Comparison of ENCODE assay signal across 8 cellular contexts in genomic region chr2:163736433-163737168, GRCh38. TPM values are rescaled to one million over a fixed set of nuclear protein-coding genes. Genes with fewer than 3 reads are reported as not detected.
DNase-seq lines count a peak whose midpoint lies in the region; ATAC-seq, FAIRE-seq and TF ChIP-seq lines count a peak whose summit lies in the region.

No MANE protein-coding gene starts in this region.

- H3K27me3 ChIP-seq in PC-3 (ENCODE audit: low read length): no peaks in the 10 kb centered on the region
- H3K27me3 ChIP-seq in esophagus squamous epithelium: peaks cover 0 to 34% (median 0%) of the 10 kb centered on the region in 4 donors
- peaks cover 9 to 13% of the 10 kb centered on the region in 2 donors for H3K27me3 ChIP-seq in mucosa of rectum (ENCODE audit: control insufficient read depth in 2 of 2, insufficient read depth in 2 of 2, low read length in 2 of 2)

- POLR2A ChIA-PET in PC-3 (lab: Charles Lee; ENCODE audit: unreplicated experiment): interaction anchor here (1.2 kb wide), 1 partner anchor 52 kb away, joined by 4 read pairs; no protein-coding TSS in a partner anchor

- CTCF ChIA-PET in PC-3 (lab: Charles Lee): no interaction called here

- peaks cover 27% of the 10 kb centered on the region for H3K79me2 ChIP-seq in PC-3 (ENCODE audit: low read length)

- FAIRE-seq in GM12891 (lab: Jason Lieb, UNC): no peak

- peak overlapping the region; percentile 91 for H3K4me2 ChIP-seq in PC-3 (ENCODE audit: low read length)

- no peaks in the 10 kb centered on the region for H3K36me3 ChIP-seq in PC-3 (ENCODE audit: low read depth, low read length)
- no peaks in the 10 kb centered on the region for H3K36me3 ChIP-seq in esophagus squamous epithelium
- no peaks in the 10 kb centered on the region for H3K36me3 ChIP-seq in mucosa of rectum (ENCODE audit: control insufficient read depth in 2 of 2, insufficient read depth in 2 of 2, low read length in 2 of 2)

- H3K9me3 ChIP-seq in PC-3 (ENCODE audit: low read length): no peaks in the 10 kb centered on the region
- no peaks in the 10 kb centered on the region for H3K9me3 ChIP-seq in esophagus squamous epithelium
- H3K9me3 ChIP-seq in mucosa of rectum (ENCODE audit: control insufficient read depth in 2 of 2, low read length in 2 of 2): no peaks in the 10 kb centered on the region

- no peaks in the 10 kb centered on the region for H3K9me2 ChIP-seq in PC-3 (replicated peaks; ENCODE audit: low read length)

- peak overlapping the region; percentile 95 for H2AFZ ChIP-seq in PC-3 (ENCODE audit: low read length)

- no peak for TF ChIP-seq POLR2A in GM12891 (IDR thresholded peaks at IDR 0.05; ENCODE audit: low read depth, low read length)
- TF ChIP-seq POLR2A in esophagus squamous epithelium (IDR thresholded peaks at IDR 0.05): no peak

- H3F3A ChIP-seq in PC-3 (ENCODE audit: low read length, unreplicated experiment): no peaks in the 10 kb centered on the region

- H3K4me3 ChIP-seq in PC-3 (ENCODE audit: low read length) (peak overlapping the region; percentile 87), esophagus squamous epithelium (peak overlapping the region; percentile 54 to 75 (median 64)), mucosa of rectum (ENCODE audit: low read length in 2 of 2) (peak overlapping the region; percentile 74 to 77)

- no TSS peak for BruUV-seq in PC-3 (replicated peaks; lab: Mats Ljungman, UMichigan)

- H3K4me1 ChIP-seq in PC-3 (ENCODE audit: insufficient read depth, low read length) (peaks cover 17% of the 10 kb centered on the region), esophagus squamous epithelium (peaks cover 0 to 27% (median 4%) of the 10 kb centered on the region in 3 donors), mucosa of rectum (ENCODE audit: control insufficient read depth in 2 of 2, insufficient read depth in 2 of 2, low read length in 2 of 2) (no peaks in the 10 kb centered on the region)

- H4K20me1 ChIP-seq in PC-3 (ENCODE audit: low read length): no peaks in the 10 kb centered on the region

- peak overlapping the region; percentile 70 for H3K9ac ChIP-seq in PC-3 (ENCODE audit: low read length)
- H3K9ac ChIP-seq in mucosa of rectum (ENCODE audit: low read depth in 1 of 2, low read length in 2 of 2): peak overlapping the region in 1 of 2 donors; percentile 67

- TF ChIP-seq CTCF in PC-3 (conservative IDR thresholded peaks at IDR 0.05; ENCODE audit: low read depth, low read length): peak; percentile 35; the same call in 1 of the 2 replicates
- no peak for TF ChIP-seq CTCF in esophagus squamous epithelium (IDR thresholded peaks at IDR 0.05)

- no peak overlapping the region for H3K27ac ChIP-seq in PC-3 (ENCODE audit: low read length)
- H3K27ac ChIP-seq in esophagus squamous epithelium: peak overlapping the region; percentile 77 to 91 (median 84)
- peak overlapping the region; percentile 64 to 70 for H3K27ac ChIP-seq in mucosa of rectum (ENCODE audit: low read depth in 2 of 2, low read length in 2 of 2)

- peak; percentile 9 for DNase-seq in GM12891 (ENCODE audit: insufficient read length, low spot score)
- peak; percentile 47 for DNase-seq in PC-3
- DNase-seq in esophagus squamous epithelium (lab: John Stamatoyannopoulos, UW): no peak
- no peak for DNase-seq in RKO (ENCODE audit: low spot score)
- no peak for DNase-seq in DMS79 treated with DMSO at 0.1 percent for 48 hours (lab: John Stamatoyannopoulos, UW)
- DNase-seq in activated T-cell treated with anti-CD3 and anti-CD28 coated beads for 4 hours: no peak

- peak; percentile 63 for ATAC-seq in PC-3
- ATAC-seq in HG03159 (IDR thresholded peaks at IDR 0.05; ENCODE audit: unreplicated experiment): no peak

- intact Hi-C loops in PC-3 (cut with micrococcal nuclease) (loop anchor here (1.0 to 10.0 kb wide), 6 partner anchors 39 to 389 kb away; no protein-coding TSS in a partner anchor), esophagus squamous epithelium (cut with DNase I) (no loop called here)

- WGBS in esophagus squamous epithelium, 2 donors: 4 to 8% methylated on average over 3 to 5 of the region's 53 CpGs

TF ChIP-seq in GM12891, 5 proteins besides CTCF, POLR2A, EP300 and RAD21:
- TF ChIP-seq POLR2AphosphoS5 (IDR thresholded peaks at IDR 0.05; ENCODE audit: low read depth, low read length) (no peak), POU2F2 (IDR thresholded peaks at IDR 0.05; ENCODE audit: low read depth, low read length) (no peak), SPI1 (IDR thresholded peaks at IDR 0.05; ENCODE audit: low read depth, low read length) (no peak), PAX5 (IDR thresholded peaks at IDR 0.05; ENCODE audit: insufficient read depth, low read length, severe bottlenecking) (no peak), TAF1 (IDR thresholded peaks at IDR 0.05; ENCODE audit: low read depth, low read length) (no peak)

RNA-seq across cellular contexts. Expression of gene FIGN, which starts 0.8 kb away (rescaled TPM):
- polyA plus RNA-seq in GM12891 (2012; ENCODE audit: low read depth, missing spikeins): not detected
- 1.3 and 1.5 TPM in 2 replicates for total RNA-seq in PC-3 (2014; rRNA removed)
- 1 to 10 TPM in 3 of 4 donors, under 1 TPM in 1; 0.38 to 2.1 (median 1.8) TPM for total RNA-seq in esophagus squamous epithelium

Comparison
In these comparisons a context has a peak if more than half of its experiments do, and no peak if none do; other contexts are left out.
1. DNase-seq: peak in GM12891 (single experiment) and PC-3 (single experiment); none in esophagus squamous epithelium (single experiment), RKO (single experiment), DMS79 treated with DMSO at 0.1 percent for 48 hours (single experiment) and activated T-cell treated with anti-CD3 and anti-CD28 coated beads for 4 hours (single experiment).
2. Peak in every context shown above with its lines, with median percentiles within 50 percentile points of each other: H3K4me3 ChIP-seq.